In genomic region chr4:78331965-78332364, GRCh38 we compare ENCODE assay signal across 12 cellular contexts.
DNase-seq lines count a peak whose midpoint lies in the region; ATAC-seq and TF ChIP-seq lines count a peak whose summit lies in the region.
"Had no signal": no experiment of that assay in that cellular context is flagged by ENCODE, and none has a peak within 500 bp of the region (broad histone marks: within the 10 kb centered on the region; RNA-seq: fewer than 3 reads in every experiment).

No MANE protein-coding gene starts in this region.

- H4K20me1 ChIP-seq in GM23338 (replicated peaks; ENCODE audit: insufficient read depth) (no peaks in the 10 kb centered on the region), neural progenitor cell (ENCODE audit: low read depth) (no peaks in the 10 kb centered on the region)
- H4K20me1 ChIP-seq: BLaER1 treated with 17β-estradiol and CSF1 and Interleukin-3, amounts not matched to agents 10 nM and 100 nM had no signal

- H3K79me2 ChIP-seq in GM23338 (replicated peaks; ENCODE audit: insufficient read depth) (no peaks in the 10 kb centered on the region), neural progenitor cell (ENCODE audit: low read depth) (no peaks in the 10 kb centered on the region)

- H2AFZ ChIP-seq in GM23338 (no peak overlapping the region), neural progenitor cell (replicated peaks) (no peak overlapping the region)

- peaks cover 6% of the 10 kb centered on the region for H3K27me3 Mint-ChIP-seq in GM23338 (ENCODE audit: insufficient read depth, low read depth, poor library complexity)
- H3K27me3 Mint-ChIP-seq in WTC11 (ENCODE audit: low read depth), result no peaks in the 10 kb centered on the region
- no peaks in the 10 kb centered on the region for H3K27me3 Mint-ChIP-seq in neural progenitor cell (ENCODE audit: insufficient read depth, low read depth)
- no peaks in the 10 kb centered on the region for H3K27me3 Mint-ChIP-seq in activated T-cell treated with anti-CD3 and anti-CD28 coated beads, Interleukin-2, amount 50 U/mL, for 4 hours (ENCODE audit: low read depth)
- H3K27me3 Mint-ChIP-seq: CD4-positive, CD25-positive, alpha-beta regulatory T cell had no signal

- H3K4me1 ChIP-seq in GM23338 (ENCODE audit: insufficient read depth), result peaks cover 59% of the 10 kb centered on the region
- peaks cover 10% of the 10 kb centered on the region for H3K4me1 ChIP-seq in neural progenitor cell
- H3K4me1 ChIP-seq in uterus, result no peaks in the 10 kb centered on the region

- H3K36me3 Mint-ChIP-seq in GM23338 (ENCODE audit: low read depth), result peaks cover 22% of the 10 kb centered on the region
- H3K36me3 Mint-ChIP-seq in WTC11, result peaks cover 22% of the 10 kb centered on the region
- peaks cover 13% of the 10 kb centered on the region for H3K36me3 Mint-ChIP-seq in neural progenitor cell
- no peaks in the 10 kb centered on the region for H3K36me3 Mint-ChIP-seq in activated T-cell treated with anti-CD3 and anti-CD28 coated beads, Interleukin-2, amount 50 U/mL, for 4 hours (ENCODE audit: insufficient read depth)
- H3K36me3 Mint-ChIP-seq: CD4-positive, CD25-positive, alpha-beta regulatory T cell had no signal

- no peaks in the 10 kb centered on the region for H3K9me2 ChIP-seq in GM23338 (ENCODE audit: insufficient read depth)

- peak overlapping the region; percentile 4; the same call in 1 of the 3 replicates for H3K4me3 Mint-ChIP-seq in GM23338
- peak overlapping the region; percentile 22 for H3K4me3 Mint-ChIP-seq in WTC11
- no peak overlapping the region for H3K4me3 Mint-ChIP-seq in neural progenitor cell
- H3K4me3 Mint-ChIP-seq in activated T-cell treated with anti-CD3 and anti-CD28 coated beads, Interleukin-2, amount 50 U/mL, for 4 hours, result no peak overlapping the region
- H3K4me3 Mint-ChIP-seq: CD4-positive, CD25-positive, alpha-beta regulatory T cell had no signal

- CTCF ChIA-PET in WTC11 (lab: Charles Lee), result no interaction called here

- TF ChIP-seq POLR2A in uterus (IDR thresholded peaks at IDR 0.05), result no peak

- DNase-seq in GM23338 (ENCODE audit: low spot score), result peak; percentile 39
- DNase-seq in WTC11 (ENCODE audit: low spot score), result no peak
- peak; percentile 66 for DNase-seq in islet precursor cell
- no peak for DNase-seq in neural progenitor cell (ENCODE audit: low spot score)
- no peak for DNase-seq in activated T-cell treated with anti-CD3 and anti-CD28 coated beads, Interleukin-2, amount 50 U/mL, for 4 hours
- DNase-seq in NOMO-1 treated with DMSO at 0.1 percent for 48 hours (lab: John Stamatoyannopoulos, UW; ENCODE audit: unreplicated experiment), result no peak
- DNase-seq in uterus, result no peak
- DNase-seq: ACHN; CD4-positive, CD25-positive, alpha-beta regulatory T cell; DMS53; H7 had no signal

- H3K27ac Mint-ChIP-seq in GM23338 (peak overlapping the region; percentile 37), WTC11 (peak overlapping the region; percentile 76), neural progenitor cell (peak overlapping the region; percentile 12)
- H3K27ac Mint-ChIP-seq: CD4-positive, CD25-positive, alpha-beta regulatory T cell had no signal

- intact Hi-C loops in uterus (cut with DNase I; ENCODE audit: low total_unique reads), result no loop called here

- TF ChIP-seq CTCF in GM23338 (conservative IDR thresholded peaks at IDR 0.05; ENCODE audit: low read depth in 2 of 2), result no peak
- no peak for TF ChIP-seq CTCF in WTC11 (IDR thresholded peaks at IDR 0.05)
- no peak for TF ChIP-seq CTCF in neural progenitor cell (IDR thresholded peaks at IDR 0.05)
- no peak for TF ChIP-seq CTCF in uterus (IDR thresholded peaks at IDR 0.05)

- peaks cover 65% of the 10 kb centered on the region for H3K4me1 Mint-ChIP-seq in GM23338
- peaks cover 73% of the 10 kb centered on the region for H3K4me1 Mint-ChIP-seq in WTC11
- peaks cover 41% of the 10 kb centered on the region for H3K4me1 Mint-ChIP-seq in neural progenitor cell
- H3K4me1 Mint-ChIP-seq in activated T-cell treated with anti-CD3 and anti-CD28 coated beads, Interleukin-2, amount 50 U/mL, for 4 hours (ENCODE audit: low read depth), result no peaks in the 10 kb centered on the region
- H3K4me1 Mint-ChIP-seq: CD4-positive, CD25-positive, alpha-beta regulatory T cell had no signal

- H3F3A ChIP-seq in GM23338 (replicated peaks; ENCODE audit: low read depth), result no peaks in the 10 kb centered on the region; the same call in 1 of the 2 replicates
- H3F3A ChIP-seq in neural progenitor cell (ENCODE audit: low read depth), result no peaks in the 10 kb centered on the region

- H3K9me3 ChIP-seq in neural progenitor cell (ENCODE audit: low read depth) (no peaks in the 10 kb centered on the region), uterus (no peaks in the 10 kb centered on the region)

- peak overlapping the region; percentile 68 for H3K4me2 ChIP-seq in GM23338
- H3K4me2 ChIP-seq in neural progenitor cell, result no peak overlapping the region

- H3K9me3 Mint-ChIP-seq in GM23338, result no peaks in the 10 kb centered on the region
- H3K9me3 Mint-ChIP-seq in WTC11, result 0 out of 2 replicates have a peak, but pooled peaks cover 3% of the 10 kb centered on the region
- H3K9me3 Mint-ChIP-seq in neural progenitor cell, result peaks cover 2% of the 10 kb centered on the region
- H3K9me3 Mint-ChIP-seq in activated T-cell treated with anti-CD3 and anti-CD28 coated beads, Interleukin-2, amount 50 U/mL, for 4 hours, result no peaks in the 10 kb centered on the region

- peak overlapping the region; percentile 21; the same call in 1 of the 2 replicates for H3K27ac ChIP-seq in GM23338 (ENCODE audit: low read depth)
- H3K27ac ChIP-seq in neural progenitor cell, result no peak overlapping the region
- H3K27ac ChIP-seq in uterus, result no peak overlapping the region
- H3K27ac ChIP-seq: BLaER1 treated with 17β-estradiol and CSF1 and Interleukin-3, amounts not matched to agents 10 nM and 100 nM had no signal

- no peak overlapping the region for H3K9ac ChIP-seq in neural progenitor cell
- H3K9ac ChIP-seq: BLaER1 treated with 17β-estradiol and CSF1 and Interleukin-3, amounts not matched to agents 10 nM and 100 nM had no signal

- POLR2A ChIA-PET in WTC11 (lab: Charles Lee), result no interaction called here

- peak overlapping the region; percentile 26; the same call in 1 of the 2 replicates for H3K4me3 ChIP-seq in GM23338
- H3K4me3 ChIP-seq in neural progenitor cell, result no peak overlapping the region
- H3K4me3 ChIP-seq in uterus, result no peak overlapping the region
- H3K4me3 ChIP-seq: BLaER1 treated with 17β-estradiol and CSF1 and Interleukin-3, amounts not matched to agents 10 nM and 100 nM had no signal

- H3K36me3 ChIP-seq in GM23338 (ENCODE audit: insufficient read depth) (no peaks in the 10 kb centered on the region), neural progenitor cell (no peaks in the 10 kb centered on the region), uterus (no peaks in the 10 kb centered on the region)
- H3K36me3 ChIP-seq: BLaER1 treated with 17β-estradiol and CSF1 and Interleukin-3, amounts not matched to agents 10 nM and 100 nM had no signal

- H3K27me3 ChIP-seq in GM23338 (ENCODE audit: insufficient read depth), result no peaks in the 10 kb centered on the region
- H3K27me3 ChIP-seq in neural progenitor cell, result no peaks in the 10 kb centered on the region
- H3K27me3 ChIP-seq in uterus, result no peaks in the 10 kb centered on the region
- H3K27me3 ChIP-seq: BLaER1 treated with 17β-estradiol and CSF1 and Interleukin-3, amounts not matched to agents 10 nM and 100 nM had no signal

- ATAC-seq in GM23338 (peak; percentile 49), WTC11 (peak; percentile 58)
- no peak for ATAC-seq in activated T-cell treated with anti-CD3 and anti-CD28 coated beads, Interleukin-2, amount 50 U/mL, for 4 hours

TF ChIP-seq in GM23338, 12 proteins besides CTCF, POLR2A, EP300 and RAD21 (continues in another document):
- TF ChIP-seq ZNF331 (CRISPR knock-in tag; IDR thresholded peaks at IDR 0.05; ENCODE audit: low read depth) (no peak), JUNB (IDR thresholded peaks at IDR 0.05; ENCODE audit: unreplicated experiment) (no peak), EZH2 (IDR thresholded peaks at IDR 0.05; ENCODE audit: low read depth, unreplicated experiment) (no peak)

TF ChIP-seq in WTC11, 78 proteins besides CTCF, POLR2A, EP300 and RAD21 (continues in another document):
- TF ChIP-seq PRDM15 (CRISPR knock-in tag; IDR thresholded peaks at IDR 0.05) (no peak), JAZF1 (CRISPR knock-in tag; IDR thresholded peaks at IDR 0.05) (no peak), ZNF512 (CRISPR knock-in tag; IDR thresholded peaks at IDR 0.05; ENCODE audit: borderline replicate concordance) (no peak)

Comparison
In these comparisons a context has a peak if more than half of its experiments do, and no peak if none do; other contexts are left out.
1. ATAC-seq: peak in GM23338 (single experiment) and WTC11 (single experiment); none in activated T-cell treated with anti-CD3 and anti-CD28 coated beads, Interleukin-2, amount 50 U/mL, for 4 hours (0 of 2).
2. DNase-seq: peak in GM23338 (single experiment) and islet precursor cell (single experiment); none in WTC11 (single experiment), neural progenitor cell (single experiment), activated T-cell treated with anti-CD3 and anti-CD28 coated beads, Interleukin-2, amount 50 U/mL, for 4 hours (single experiment), NOMO-1 treated with DMSO at 0.1 percent for 48 hours (single experiment) and uterus (0 of 2).
3. H3K27ac Mint-ChIP-seq: peak in every context shown above with its lines; median percentile 76 in WTC11; 37 in GM23338; 12 in neural progenitor cell.
4. H3K4me3 Mint-ChIP-seq: peak in GM23338 (single experiment) and WTC11 (single experiment); none in neural progenitor cell (single experiment) and activated T-cell treated with anti-CD3 and anti-CD28 coated beads, Interleukin-2, amount 50 U/mL, for 4 hours (single experiment).